ENCODE assay signal across 1 cellular context in genomic region chr10:71873582-71874182, GRCh38.
TF ChIP-seq lines count a peak whose summit lies in the region.

No MANE protein-coding gene starts in this region.

TF ChIP-seq in SK-N-SH, 30 proteins besides CTCF, POLR2A, EP300 and RAD21 (continued from another document):
- TF ChIP-seq REST (IDR thresholded peaks at IDR 0.05; ENCODE audit: low read depth, low read length) (no peak), TAF1 (IDR thresholded peaks at IDR 0.05; ENCODE audit: borderline replicate concordance, low read depth, low read length) (no peak), ELF1 (IDR thresholded peaks at IDR 0.05) (no peak)
TF ChIP-seq in SK-N-SH: peak in this region for 0.
